In genomic region chr6:44675449-44675848, GRCh38 we compare ENCODE assay signal across 24 cellular contexts.
DNase-seq lines count a peak whose midpoint lies in the region; ATAC-seq, FAIRE-seq and TF ChIP-seq lines count a peak whose summit lies in the region.
"Had no signal": no experiment of that assay in that cellular context is flagged by ENCODE, and none has a peak within 500 bp of the region (broad histone marks: within the 10 kb centered on the region; RNA-seq: fewer than 3 reads in every experiment).

No MANE protein-coding gene starts in this region.

- peak overlapping the region; percentile 50 for H3K27ac ChIP-seq in GM23248
- peak overlapping the region; percentile 90 for H3K27ac ChIP-seq in keratinocyte (ENCODE audit: control insufficient read depth, insufficient read depth, low read length)
- H3K27ac ChIP-seq in testis: no peak overlapping the region
- H3K27ac ChIP-seq: BLaER1, RWPE1 had no signal

- H3K9me1 ChIP-seq in keratinocyte (ENCODE audit: control insufficient read depth, extremely low read depth, insufficient read depth, low read length): no peaks in the 10 kb centered on the region

- H3K9me3 ChIP-seq in GM23248 (ENCODE audit: low read depth) (no peaks in the 10 kb centered on the region), MG63 (peaks cover 3% of the 10 kb centered on the region; the same call in 1 of the 2 replicates), keratinocyte (ENCODE audit: control insufficient read depth, low read depth, low read length) (no peaks in the 10 kb centered on the region), testis (no peaks in the 10 kb centered on the region)
- H3K9me3 ChIP-seq: BLaER1 had no signal

- H3K9ac ChIP-seq in GM23248 (no peak overlapping the region), keratinocyte (ENCODE audit: control insufficient read depth, extremely low read depth, insufficient read depth, low read length) (peak overlapping the region; percentile 46)
- H3K9ac ChIP-seq: BLaER1 had no signal

- H3K9me2 ChIP-seq in GM23248 (ENCODE audit: insufficient read depth): no peaks in the 10 kb centered on the region

- H3K36me3 Mint-ChIP-seq in glutamatergic neuron (ENCODE audit: unreplicated experiment): no peaks in the 10 kb centered on the region
- H3K36me3 Mint-ChIP-seq: CD4-positive, CD25-positive, alpha-beta regulatory T cell had no signal

- H3K4me2 ChIP-seq in GM23248 (ENCODE audit: unreplicated experiment) (no peak overlapping the region), keratinocyte (ENCODE audit: control insufficient read depth, extremely low read depth, insufficient read depth, low read depth, low read length) (peak overlapping the region; percentile 57)
- H3K4me2 ChIP-seq: BLaER1 had no signal

- TF ChIP-seq CTCF in bronchial epithelial cell (IDR thresholded peaks at IDR 0.05; ENCODE audit: insufficient read depth, low read length, severe bottlenecking) (peak; percentile 6), keratinocyte (optimal IDR thresholded peaks at IDR 0.05 in 1 of 3, IDR thresholded peaks at IDR 0.05 in 1 of 3, conservative IDR thresholded peaks at IDR 0.05 in 1 of 3; ENCODE audit: extremely low read depth in 1 of 3, insufficient read depth in 2 of 3, low read length in 3 of 3) (no peak), testis (IDR thresholded peaks at IDR 0.05) (no peak), glutamatergic neuron (IDR thresholded peaks at IDR 0.05; ENCODE audit: partially characterized antibody, unreplicated experiment) (no peak)

- H3K27ac Mint-ChIP-seq in glutamatergic neuron (ENCODE audit: unreplicated experiment): no peak overlapping the region
- H3K27ac Mint-ChIP-seq: CD4-positive, CD25-positive, alpha-beta regulatory T cell had no signal

- peaks cover 25% of the 10 kb centered on the region for H3F3A ChIP-seq in GM23248 (ENCODE audit: insufficient read depth)

- peaks cover 3% of the 10 kb centered on the region for H3K9me3 Mint-ChIP-seq in glutamatergic neuron (ENCODE audit: unreplicated experiment)
- H3K9me3 Mint-ChIP-seq: CD4-positive, CD25-positive, alpha-beta regulatory T cell had no signal

- 53 to 57% methylated on average over 2 of the region's 2 CpGs for WGBS in GM23248 (ENCODE audit: low coverage in 1 of 2, low lambda C conversion rate in 2 of 2, missing lambda C conversion rate in 2 of 2), 2 experiments
- WGBS in testis, 2 donors: 86 to 97% methylated on average over 2 of the region's 2 CpGs

- no peak overlapping the region for H3K4me3 Mint-ChIP-seq in glutamatergic neuron (ENCODE audit: unreplicated experiment)
- H3K4me3 Mint-ChIP-seq: CD4-positive, CD25-positive, alpha-beta regulatory T cell had no signal

- dilution Hi-C loops in keratinocyte (cut with MboI; ENCODE audit: extremely low pct_ligation_motif_present, low sequenced_read_pairs): no loop called here

- H3K36me3 ChIP-seq in GM23248 (ENCODE audit: low read depth) (no peaks in the 10 kb centered on the region), MG63 (no peaks in the 10 kb centered on the region), bronchial epithelial cell (ENCODE audit: control insufficient read depth, insufficient read depth, low read length) (no peaks in the 10 kb centered on the region), keratinocyte (ENCODE audit: control insufficient read depth in 2 of 2, extremely low read depth in 1 of 2, insufficient read depth in 2 of 2, low read length in 2 of 2) (no peaks in the 10 kb centered on the region), testis (ENCODE audit: low read depth, missing control alignments) (no peaks in the 10 kb centered on the region)
- H3K36me3 ChIP-seq: BLaER1 had no signal

- FAIRE-seq in bronchial epithelial cell (lab: Jason Lieb, UNC) (no peak), keratinocyte (lab: Jason Lieb, UNC) (no peak)
- FAIRE-seq: A204.1, H1, K562 had no signal

- H2AFZ ChIP-seq in GM23248 (no peak overlapping the region), keratinocyte (ENCODE audit: control insufficient read depth, low read length) (no peak overlapping the region)

- peak; percentile 46 for DNase-seq in GM23248
- peak; percentile 48 for DNase-seq in MG63
- DNase-seq in bronchial epithelial cell (ENCODE audit: low read depth): peak; percentile 99
- DNase-seq in keratinocyte (ENCODE audit: low read depth, low spot score): no peak
- no peak for DNase-seq in T1000 (lab: John Stamatoyannopoulos, UW)
- no peak for DNase-seq in testis
- no peak for DNase-seq in glutamatergic neuron
- DNase-seq: CD4-positive, CD25-positive, alpha-beta regulatory T cell; Kasumi-1; MV-4-11; NCI-H1105; NCI-H146; NCI-H1930; NCI-H2107; NCI-H524; NCI-H748 treated with DMSO at 0.1 percent for 48 hours; NK-92 treated with Interleukin-12 subunit alpha and Interleukin-12 subunit beta, amount 100 ng/mL, for 24 hours; SHP77 treated with DMSO at 0.1 percent for 48 hours had no signal

- H3K4me1 ChIP-seq in GM23248 (ENCODE audit: insufficient read depth): peaks cover 26% of the 10 kb centered on the region
- peaks cover 54% of the 10 kb centered on the region for H3K4me1 ChIP-seq in keratinocyte (ENCODE audit: control insufficient read depth, extremely low read depth, insufficient read depth, low read length)
- no peaks in the 10 kb centered on the region for H3K4me1 ChIP-seq in testis
- H3K4me1 ChIP-seq: BLaER1 had no signal

- in situ Hi-C loops in GM23248 (cut with MboI): no loop called here

- peaks cover 4% of the 10 kb centered on the region for H3K4me1 Mint-ChIP-seq in glutamatergic neuron (ENCODE audit: low read depth, unreplicated experiment)
- H3K4me1 Mint-ChIP-seq: CD4-positive, CD25-positive, alpha-beta regulatory T cell had no signal

- no peaks in the 10 kb centered on the region for H3K27me3 ChIP-seq in GM23248 (replicated peaks; ENCODE audit: insufficient read depth)
- no peaks in the 10 kb centered on the region for H3K27me3 ChIP-seq in MG63
- no peaks in the 10 kb centered on the region for H3K27me3 ChIP-seq in bronchial epithelial cell (ENCODE audit: control insufficient read depth, insufficient read depth, low read length)
- H3K27me3 ChIP-seq in keratinocyte (ENCODE audit: control insufficient read depth, extremely low read depth, insufficient read depth, low read length): no peaks in the 10 kb centered on the region
- no peaks in the 10 kb centered on the region for H3K27me3 ChIP-seq in testis
- H3K27me3 ChIP-seq: BLaER1 had no signal

- H3K4me3 ChIP-seq in GM23248 (no peak overlapping the region), MG63 (no peak overlapping the region), bronchial epithelial cell (ENCODE audit: low read depth, low read length) (no peak overlapping the region), keratinocyte (ENCODE audit: control insufficient read depth in 2 of 3, extremely low read depth in 1 of 3, insufficient read depth in 2 of 3, low read depth in 1 of 3, low read length in 3 of 3) (no peak overlapping the region), testis (no peak overlapping the region)
- H3K4me3 ChIP-seq: BLaER1, K562 had no signal

- H4K20me1 ChIP-seq in GM23248 (ENCODE audit: insufficient read depth): no peaks in the 10 kb centered on the region
- H4K20me1 ChIP-seq in keratinocyte (ENCODE audit: control insufficient read depth, extremely low read depth, insufficient read depth, low read length): no peaks in the 10 kb centered on the region
- H4K20me1 ChIP-seq: BLaER1 had no signal

- no peak for ATAC-seq in HG03460 (IDR thresholded peaks at IDR 0.05; ENCODE audit: unreplicated experiment)

- no peaks in the 10 kb centered on the region for H3K79me2 ChIP-seq in GM23248 (ENCODE audit: insufficient read depth)
- no peaks in the 10 kb centered on the region for H3K79me2 ChIP-seq in keratinocyte (ENCODE audit: control insufficient read depth, insufficient read depth, low read length)

- H3K27me3 Mint-ChIP-seq in glutamatergic neuron (ENCODE audit: unreplicated experiment): peaks cover 4% of the 10 kb centered on the region

- intact Hi-C loops in testis (cut with DNase I; ENCODE audit: low total_unique reads): no loop called here

- no peak for TF ChIP-seq POLR2A in testis (IDR thresholded peaks at IDR 0.05)

Comparison
In these comparisons a context has a peak if more than half of its experiments do, and no peak if none do; other contexts are left out.
1. DNase-seq: peak in GM23248 (single experiment), MG63 (single experiment) and bronchial epithelial cell (single experiment); none in keratinocyte (single experiment), T1000 (single experiment), testis (single experiment) and glutamatergic neuron (single experiment).
2. H3K27ac ChIP-seq: peak in GM23248 (single experiment) and keratinocyte (single experiment); none in testis (0 of 2).